Comparison of ENCODE assay signal across 8 cellular contexts in genomic region chr16:56317998-56318912, GRCh38.
DNase-seq lines count a peak whose midpoint lies in the region; ATAC-seq lines count a peak whose summit lies in the region.

No MANE protein-coding gene starts in this region.

- peak; percentile 84 for ATAC-seq in GM18858 (IDR thresholded peaks at IDR 0.05; ENCODE audit: unreplicated experiment)
- peak; percentile 87 for ATAC-seq in HG03097 (IDR thresholded peaks at IDR 0.05; ENCODE audit: low FRiP score, unreplicated experiment)

- in situ Hi-C loops in ACHN (cut with HindIII; ENCODE audit: low pct_ligation_motif_present, low pct_unique_long_range_greater_than_20kb, low sequenced_read_pairs), result no loop called here

- DNase-seq in ACHN (peak; percentile 79), NCI-H510A (lab: John Stamatoyannopoulos, UW) (peak; percentile 23), dedifferentiated amniotic fluid mesenchymal stem cell (ENCODE audit: extremely low spot score) (peak; percentile 70), left kidney (ENCODE audit: low read depth, low spot score) (peak; percentile 94)
- peak; percentile 69 to 70 for DNase-seq in activated CD4-positive, alpha-beta T cell treated with anti-CD3 and anti-CD28 coated beads, Interleukin-2, amount 50 U/mL, for 4 hours
- peak; percentile 74 to 81 for DNase-seq in stimulated activated CD4-positive, alpha-beta T cell treated with anti-CD3 and anti-CD28 coated beads, Interleukin-2, amount 100 ng/mL, for 48 hours

Comparison
In these comparisons a context has a peak if more than half of its experiments do, and no peak if none do; other contexts are left out.
1. Peak in every context shown above with its lines: DNase-seq and ATAC-seq.
2. DNase-seq: peak in every context shown above with its lines; median percentile 94 in left kidney; 79 in ACHN; 78 in stimulated activated CD4-positive, alpha-beta T cell treated with anti-CD3 and anti-CD28 coated beads, Interleukin-2, amount 100 ng/mL, for 48 hours; 70 in dedifferentiated amniotic fluid mesenchymal stem cell; 70 in activated CD4-positive, alpha-beta T cell treated with anti-CD3 and anti-CD28 coated beads, Interleukin-2, amount 50 U/mL, for 4 hours; 23 in NCI-H510A.